Comparison of ENCODE assay signal across 12 cellular contexts in genomic region chr2:216372761-216373291, GRCh38. TPM values are rescaled to one million over a fixed set of nuclear protein-coding genes. Genes with fewer than 3 reads are reported as not detected.
DNase-seq lines count a peak whose midpoint lies in the region; ATAC-seq and TF ChIP-seq lines count a peak whose summit lies in the region.
"Had no signal": no experiment of that assay in that cellular context is flagged by ENCODE, and none has a peak within 500 bp of the region (broad histone marks: within the 10 kb centered on the region; RNA-seq: fewer than 3 reads in every experiment).

No MANE protein-coding gene starts in this region.

- peaks cover 34 to 61% (median 46%) of the 10 kb centered on the region in 5 donors for H3K27me3 Mint-ChIP-seq in naive thymus-derived CD8-positive, alpha-beta T cell

- peaks cover 0 to 15% (median 0%) of the 10 kb centered on the region in 9 donors for H3K9me3 Mint-ChIP-seq in naive thymus-derived CD8-positive, alpha-beta T cell
- H3K9me3 Mint-ChIP-seq: IgD-negative memory B cell had no signal

- peak overlapping the region in 4 of 10 donors; percentile 50 to 73 (median 58) for H3K4me3 Mint-ChIP-seq in naive thymus-derived CD8-positive, alpha-beta T cell
- H3K4me3 Mint-ChIP-seq: IgD-negative memory B cell had no signal

- H3K27me3 ChIP-seq in H7 (ENCODE audit: control insufficient read depth, insufficient read depth, low read length) (peaks cover 28% of the 10 kb centered on the region), RWPE2 (ENCODE audit: insufficient read depth, poor library complexity, severe bottlenecking) (no peaks in the 10 kb centered on the region)

- no peak for TF ChIP-seq CTCF in RWPE2 (IDR thresholded peaks at IDR 0.05; ENCODE audit: poor library complexity, severe bottlenecking)

- peak overlapping the region; percentile 64 for H3K4me3 ChIP-seq in H7 (ENCODE audit: insufficient read depth, low read depth, low read length)
- peak overlapping the region; percentile 35 for H3K4me3 ChIP-seq in RWPE2 (ENCODE audit: severe bottlenecking)
- H3K4me3 ChIP-seq: HAP-1 had no signal

- H3K27ac Mint-ChIP-seq in naive thymus-derived CD8-positive, alpha-beta T cell: peak overlapping the region in 1 of 10 donors; percentile 90

- H3K4me1 Mint-ChIP-seq in naive thymus-derived CD8-positive, alpha-beta T cell: peaks cover 16 to 20% (median 18%) of the 10 kb centered on the region in 4 donors

- ATAC-seq in RWPE2 (ENCODE audit: low read depth) (peak; percentile 37), HG02678 (IDR thresholded peaks at IDR 0.05; ENCODE audit: unreplicated experiment) (no peak), GM18519 (IDR thresholded peaks at IDR 0.05; ENCODE audit: low FRiP score, unreplicated experiment) (no peak), HG03175 (IDR thresholded peaks at IDR 0.05; ENCODE audit: unreplicated experiment) (no peak)
- ATAC-seq in naive thymus-derived CD8-positive, alpha-beta T cell: no peak

- H3K9me3 ChIP-seq in RWPE2 (ENCODE audit: severe bottlenecking): no peaks in the 10 kb centered on the region
- H3K9me3 ChIP-seq: HAP-1, neutrophil had no signal

- peak overlapping the region; percentile 92 for H3K27ac ChIP-seq in RWPE2 (ENCODE audit: poor library complexity, severe bottlenecking)
- H3K27ac ChIP-seq: neutrophil had no signal

- DNase-seq in H7: no peak
- no peak for DNase-seq in RWPE2 (ENCODE audit: low spot score)
- peak; percentile 58 for DNase-seq in fibroblast of gingiva (ENCODE audit: low read depth)
- peak; percentile 68 for DNase-seq in pulmonary artery endothelial cell (ENCODE audit: low read depth, low spot score)
- no peak for DNase-seq in naive thymus-derived CD8-positive, alpha-beta T cell

- POLR2A ChIA-PET in naive thymus-derived CD8-positive, alpha-beta T cell (lab: Charles Lee): interaction anchor here (1.0 to 1.5 kb wide), 2 partner anchors 15 to 20 kb away, joined by 3 read pairs; no protein-coding TSS in a partner anchor

- H3K36me3 ChIP-seq in H7 (replicated peaks; ENCODE audit: control insufficient read depth, insufficient read depth, low read length): no peaks in the 10 kb centered on the region
- no peaks in the 10 kb centered on the region for H3K36me3 ChIP-seq in RWPE2 (ENCODE audit: low read depth)
- H3K36me3 ChIP-seq: HAP-1, neutrophil had no signal

- H3K4me1 ChIP-seq in RWPE2 (ENCODE audit: insufficient read depth, poor library complexity, severe bottlenecking): peaks cover 29% of the 10 kb centered on the region
- H3K4me1 ChIP-seq: HAP-1 had no signal

- peaks cover 0 to 11% (median 5%) of the 10 kb centered on the region in 3 donors for H3K36me3 Mint-ChIP-seq in naive thymus-derived CD8-positive, alpha-beta T cell
- H3K36me3 Mint-ChIP-seq: IgD-negative memory B cell had no signal

RNA-seq across cellular contexts. Expression of gene MARCHF4, which starts 0.5 kb away (rescaled TPM):
- total RNA-seq in H7 (2014; rRNA removed; shearing (Covaris generic)): 0.38 and 0.55 TPM in 2 replicates
- total RNA-seq in pulmonary artery endothelial cell: 3.6 and 5.4 TPM in 2 replicates
- not detected for total RNA-seq in naive thymus-derived CD8-positive, alpha-beta T cell
- polyA plus RNA-seq in naive thymus-derived CD8-positive, alpha-beta T cell: not detected
- total RNA-seq: esophagus mucosa had no signal
- polyA plus RNA-seq: IgD-negative memory B cell had no signal

RNA-seq across cellular contexts. Expression of gene SMARCAL1, which starts 39.5 kb away (rescaled TPM):
- 10.7 and 14.0 TPM in 2 replicates for total RNA-seq in H7 (2014; rRNA removed; shearing (Covaris generic))
- 11.0 and 13.2 TPM in 2 replicates for total RNA-seq in pulmonary artery endothelial cell
- total RNA-seq in naive thymus-derived CD8-positive, alpha-beta T cell: 10 to 100 TPM; 22.2 to 22.5 TPM
- polyA plus RNA-seq in naive thymus-derived CD8-positive, alpha-beta T cell: 10 to 100 TPM; 18.7 to 22.0 (median 19.4) TPM

Comparison
In these comparisons a context has a peak if more than half of its experiments do, and no peak if none do; other contexts are left out.
1. DNase-seq: peak in fibroblast of gingiva (single experiment) and pulmonary artery endothelial cell (single experiment); none in H7 (single experiment), RWPE2 (single experiment) and naive thymus-derived CD8-positive, alpha-beta T cell (0 of 10).